In the genomic region with DNA sequence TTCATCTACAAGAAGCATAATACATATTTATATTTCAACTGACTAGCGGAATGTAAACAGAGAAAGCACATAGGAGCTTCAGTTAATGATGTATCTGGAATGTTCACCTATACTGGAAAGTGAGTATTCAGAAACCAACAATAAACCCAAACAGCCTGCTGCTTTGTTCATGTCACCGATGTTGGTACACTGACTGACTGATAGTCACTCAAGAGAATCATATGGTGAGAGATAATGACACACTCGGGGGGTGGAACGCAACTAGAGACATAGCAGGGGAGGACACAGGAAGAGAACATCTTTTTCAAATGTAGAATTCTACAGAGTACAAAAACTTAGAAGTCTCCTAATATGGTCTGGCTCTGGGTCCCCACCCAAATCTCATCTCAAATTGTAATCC, we compare ENCODE assay signal across 35 cellular contexts. TPM values are rescaled to one million over a fixed set of nuclear protein-coding genes. Genes with fewer than 3 reads are reported as not detected.
"Had no signal": no experiment of that assay in that cellular context is flagged by ENCODE, and none has a peak within 500 bp of the region (broad histone marks: within the 10 kb centered on the region; RNA-seq: fewer than 3 reads in every experiment).

No MANE protein-coding gene starts in this region.

- ATAC-seq: activated naive CD4-positive, alpha-beta T cell treated with anti-CD3 and anti-CD28 coated beads, Interleukin-2, amount 50 U/mL, for 72 hours; activated naive CD8-positive, alpha-beta T cell treated with anti-CD3 and anti-CD28 coated beads, Interleukin-2, amount 50 U/mL, for 24 hours; activated T-cell treated with anti-CD3 and anti-CD28 coated beads, Interleukin-2, amount 50 U/mL, for 4 hours; activated T-cell treated with anti-CD3 and anti-CD28 coated beads, Interleukin-2, amount 50 U/mL, for 72 hours; activated T-helper 17 cell treated with anti-CD3 and anti-CD28 coated beads, Interleukin-2, amount 50 U/mL, for 72 hours; body of pancreas had no signal

- H3K36me3 ChIP-seq: adrenal gland, ascending aorta, brain microvascular endothelial cell, breast epithelium, cardiac muscle cell had no signal

- H3K4me3 ChIP-seq: adrenal gland, ascending aorta, body of pancreas, breast epithelium, cardiac muscle cell had no signal

- H3K9me3 ChIP-seq: adrenal gland, ascending aorta, body of pancreas, breast epithelium had no signal

- H3K27ac ChIP-seq: adrenal gland, ascending aorta, body of pancreas, brain microvascular endothelial cell, breast epithelium, cardiac muscle cell had no signal

- H3K27me3 ChIP-seq: ascending aorta, body of pancreas, brain microvascular endothelial cell, breast epithelium, cardiac muscle cell had no signal

- H3K4me1 ChIP-seq: adrenal gland, ascending aorta, body of pancreas, breast epithelium had no signal

- FAIRE-seq: astrocyte, bronchial epithelial cell, colon had no signal

- DNase-seq: activated effector memory CD4-positive, alpha-beta T cell treated with anti-CD3 and anti-CD28 coated beads, Interleukin-2, amount 50 U/mL, for 16 hours; activated effector memory CD4-positive, alpha-beta T cell treated with Interleukin-2 at 50 U/mL for 16 hours; activated gamma-delta T cell; activated gamma-delta T cell treated with Interleukin-2 at 50 U/mL for 16 hours; activated naive CD4-positive, alpha-beta T cell; activated naive CD4-positive, alpha-beta T cell treated with anti-CD3 and anti-CD28 coated beads for 36 hours; activated naive CD4-positive, alpha-beta T cell treated with anti-CD3 and anti-CD28 coated beads, Interleukin-2, amount 10 ng/mL, durations not matched to agents 7 days and 5 days; activated naive CD4-positive, alpha-beta T cell treated with anti-CD3 and anti-CD28 coated beads, Interleukin-2, amount 50 U/mL, for 16 hours; activated naive CD4-positive, alpha-beta T cell treated with Interleukin-2 at 50 U/mL for 16 hours; activated naive CD8-positive, alpha-beta T cell treated with anti-CD3 and anti-CD28 coated beads for 36 hours; activated naive CD8-positive, alpha-beta T cell treated with anti-CD3 and anti-CD28 coated beads, Interleukin-2, amount 10 ng/mL, durations not matched to agents 7 days and 5 days; activated naive CD8-positive, alpha-beta T cell treated with anti-CD3 and anti-CD28 coated beads, Interleukin-2, amount 50 U/mL, for 24 hours; activated T-cell treated with anti-CD3 and anti-CD28 coated beads, Interleukin-2, amount 50 U/mL, for 24 hours; activated T-cell treated with anti-CD3 and anti-CD28 coated beads, Interleukin-2, amount 50 U/mL, for 4 hours; activated T-cell treated with anti-CD3 and anti-CD28 coated beads, Interleukin-2, amount 50 U/mL, for 48 hours; activated T-cell treated with anti-CD3 and anti-CD28 coated beads, Interleukin-2, amount 50 U/mL, for 72 hours; adrenal gland; amniotic stem cell; anterior cingulate cortex; aorta; body of pancreas; brain microvascular endothelial cell; caudate nucleus; central memory CD4-positive, alpha-beta T cell; cerebellar nuclear complex had no signal

RNA-seq across cellular contexts. Expression of gene PCOLCE2, which starts 15.3 kb away (rescaled TPM):
- total RNA-seq: activated naive CD4-positive, alpha-beta T cell treated with anti-CD3 and anti-CD28 coated beads, Interleukin-2, amount 50 U/mL, for 72 hours; activated naive CD8-positive, alpha-beta T cell treated with anti-CD3 and anti-CD28 coated beads, Interleukin-2, amount 10 ng/mL, durations not matched to agents 7 days and 5 days; activated T-cell treated with anti-CD3 and anti-CD28 coated beads, Interleukin-2, amount 50 U/mL, for 72 hours; activated T-helper 1 cell treated with anti-CD3 and anti-CD28 coated beads, Interleukin-12 subunit alpha, Interleukin-12 subunit beta, Interleukin-2, Interleukin-4 antibody, amounts not matched to agents 30 ng/mL and 10 ng/mL and 1 ng/mL, durations not matched to agents 14 hours and 24 hours and 36 hours; activated T-helper 2 cell treated with anti-CD3 and anti-CD28 coated beads, Interferon-gamma antibody, Interleukin-2, Interleukin-4, amounts not matched to agents 10 μg/mL and 5 μg/mL and 100 μg/mL, durations not matched to agents 14 hours and 24 hours and 36 hours had no signal
